In the genomic region with DNA sequence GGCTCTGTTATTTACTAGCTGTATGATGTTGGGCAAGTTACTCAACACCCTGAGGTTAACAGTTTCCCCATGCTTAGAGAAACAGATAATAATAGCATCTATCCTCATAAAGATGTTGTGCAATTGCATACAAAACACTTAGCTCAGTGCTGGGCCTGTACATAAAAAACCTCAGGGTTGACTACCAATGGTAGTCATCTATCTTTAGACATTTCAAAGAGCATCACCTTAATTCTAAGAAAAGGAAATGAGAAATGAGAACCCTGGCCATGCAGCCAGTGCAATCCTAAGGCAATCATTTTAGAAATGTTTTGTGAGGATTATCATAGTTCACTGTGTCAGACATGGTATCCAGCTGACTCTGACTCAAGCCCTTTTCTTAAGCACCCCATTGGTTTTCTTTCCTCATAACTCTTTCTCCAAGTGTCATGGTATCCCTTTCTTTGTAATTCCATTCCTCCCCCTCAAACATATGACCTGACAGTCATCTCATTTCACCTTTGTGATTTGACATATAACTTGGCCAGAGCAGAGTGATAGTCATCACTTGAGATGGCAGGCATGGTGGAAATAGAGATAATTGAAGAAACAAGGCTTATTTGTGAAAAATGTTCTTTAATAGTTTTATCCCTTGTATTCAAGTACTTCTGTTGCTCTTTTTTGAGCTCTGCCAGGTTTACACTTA, we compare ENCODE assay signal across 1 cellular context.
A peak's percentile ranks its signal among the peaks of the same experiment; 100 is the strongest.
TF ChIP-seq lines count a peak whose summit lies in the region.

No MANE protein-coding gene starts in this region.

TF ChIP-seq in A549, 52 proteins besides CTCF, POLR2A, EP300 and RAD21:
- TF ChIP-seq, protein P1, sequence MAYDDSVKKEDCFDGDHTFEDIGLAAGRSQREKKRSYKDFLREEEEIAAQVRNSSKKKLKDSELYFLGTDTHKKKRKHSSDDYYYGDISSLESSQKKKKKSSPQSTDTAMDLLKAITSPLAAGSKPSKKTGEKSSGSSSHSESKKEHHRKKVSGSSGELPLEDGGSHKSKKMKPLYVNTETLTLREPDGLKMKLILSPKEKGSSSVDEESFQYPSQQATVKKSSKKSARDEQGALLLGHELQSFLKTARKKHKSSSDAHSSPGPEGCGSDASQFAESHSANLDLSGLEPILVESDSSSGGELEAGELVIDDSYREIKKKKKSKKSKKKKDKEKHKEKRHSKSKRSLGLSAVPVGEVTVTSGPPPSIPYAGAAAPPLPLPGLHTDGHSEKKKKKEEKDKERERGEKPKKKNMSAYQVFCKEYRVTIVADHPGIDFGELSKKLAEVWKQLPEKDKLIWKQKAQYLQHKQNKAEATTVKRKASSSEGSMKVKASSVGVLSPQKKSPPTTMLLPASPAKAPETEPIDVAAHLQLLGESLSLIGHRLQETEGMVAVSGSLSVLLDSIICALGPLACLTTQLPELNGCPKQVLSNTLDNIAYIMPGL (CRISPR knock-in tag; IDR thresholded peaks at IDR 0.05; ENCODE audit: borderline replicate concordance): no peak
- TF ChIP-seq CEBPB (IDR thresholded peaks at IDR 0.05) (peak in 1 of 2 experiments; percentile 14; a peak in 1 of 4 replicates), GATA3 (IDR thresholded peaks at IDR 0.05; ENCODE audit: borderline replicate concordance) (no peak)
